8 cellular contexts compared by ENCODE assay signal in genomic region chr3:36843065-36844051, GRCh38.
A peak's percentile ranks its signal among the peaks of the same experiment; 100 is the strongest.
DNase-seq lines count a peak whose midpoint lies in the region; ATAC-seq and TF ChIP-seq lines count a peak whose summit lies in the region.

No MANE protein-coding gene starts in this region.

- H3K27ac Mint-ChIP-seq in T-helper 2 cell treated with Interferon-gamma antibody and Interleukin-4, amounts not matched to agents 5 μg/mL and 100 μg/mL, for 36 hours = peak overlapping the region; percentile 67

- peaks cover 3% of the 10 kb centered on the region for H3K27me3 Mint-ChIP-seq in T-helper 2 cell treated with Interferon-gamma antibody and Interleukin-4, amounts not matched to agents 5 μg/mL and 100 μg/mL, for 36 hours (ENCODE audit: low read depth)

- peak overlapping the region; percentile 47 for H3K4me3 Mint-ChIP-seq in T-helper 2 cell treated with Interferon-gamma antibody and Interleukin-4, amounts not matched to agents 5 μg/mL and 100 μg/mL, for 36 hours

- in situ Hi-C loops in T47D (cut with HindIII; ENCODE audit: low pct_unique_long_range_greater_than_20kb, low sequenced_read_pairs) = no loop called here

- H3K4me1 ChIP-seq in mucosa of descending colon (ENCODE audit: low read depth) (no peaks in the 10 kb centered on the region), aorta (ENCODE audit: control insufficient read depth in 1 of 2, insufficient read depth in 2 of 2, low read length in 2 of 2) (no peaks in the 10 kb centered on the region), sigmoid colon (no peaks in the 10 kb centered on the region)

- WGBS in aorta, 2 donors = 58 to 62% methylated on average over 4 of the region's 4 CpGs
- WGBS in sigmoid colon, 2 donors = 73 to 74% methylated on average over 4 of the region's 4 CpGs

- H3K27me3 ChIP-seq in aorta (ENCODE audit: control insufficient read depth in 1 of 2, insufficient read depth in 2 of 2, low read length in 1 of 2) (no peaks in the 10 kb centered on the region), sigmoid colon (no peaks in the 10 kb centered on the region)

- intact Hi-C loops in mucosa of descending colon (cut with DNase I, micrococcal nuclease) = no loop called here
- intact Hi-C loops in aorta (cut with DNase I) = no loop called here
- intact Hi-C loops in sigmoid colon (cut with DNase I) = no loop called here

- peaks cover 24% of the 10 kb centered on the region for H3K4me1 Mint-ChIP-seq in T-helper 2 cell treated with Interferon-gamma antibody and Interleukin-4, amounts not matched to agents 5 μg/mL and 100 μg/mL, for 36 hours (ENCODE audit: low read depth)

- TF ChIP-seq EP300 in sigmoid colon (IDR thresholded peaks at IDR 0.05) = no peak

- no peak for TF ChIP-seq POLR2A in sigmoid colon (IDR thresholded peaks at IDR 0.05)

- H3K27ac ChIP-seq in aorta (ENCODE audit: low read depth in 1 of 2, low read length in 2 of 2) (no peak overlapping the region), sigmoid colon (no peak overlapping the region)

- no peaks in the 10 kb centered on the region for H3K9me3 ChIP-seq in mucosa of descending colon
- peaks cover 1% of the 10 kb centered on the region for H3K9me3 ChIP-seq in aorta (ENCODE audit: control insufficient read depth, low read length)
- H3K9me3 ChIP-seq in sigmoid colon = no peaks in the 10 kb centered on the region

- H3K9me3 Mint-ChIP-seq in T-helper 2 cell treated with Interferon-gamma antibody and Interleukin-4, amounts not matched to agents 5 μg/mL and 100 μg/mL, for 36 hours = peaks cover 15% of the 10 kb centered on the region

- H3K4me3 ChIP-seq in mucosa of descending colon (no peak overlapping the region), aorta (ENCODE audit: low read length in 2 of 2) (no peak overlapping the region), sigmoid colon (no peak overlapping the region)

- no peak for TF ChIP-seq CTCF in mucosa of descending colon (IDR thresholded peaks at IDR 0.05)
- TF ChIP-seq CTCF in sigmoid colon (IDR thresholded peaks at IDR 0.05) = no peak

- peaks cover 64% of the 10 kb centered on the region for H3K36me3 Mint-ChIP-seq in T-helper 2 cell treated with Interferon-gamma antibody and Interleukin-4, amounts not matched to agents 5 μg/mL and 100 μg/mL, for 36 hours (ENCODE audit: low read depth)

- ATAC-seq in GM19395 (IDR thresholded peaks at IDR 0.05; ENCODE audit: unreplicated experiment) = peak; percentile 84
- peak; percentile 64 for ATAC-seq in HG03469 (IDR thresholded peaks at IDR 0.05; ENCODE audit: unreplicated experiment)
- peak; percentile 61 for ATAC-seq in mucosa of descending colon
- ATAC-seq in aorta (ENCODE audit: low FRiP score) = peak; percentile 42

- DNase-seq in D341Med (ENCODE audit: low spot score) (peak; percentile 61), T47D (ENCODE audit: low read depth in 1 of 2, low spot score in 1 of 2) (peak; percentile 13 to 70), mucosa of descending colon (peak in 1 of 3 donors; percentile 23), aorta (no peak), sigmoid colon (no peak)
- peak; percentile 46 for DNase-seq in T-helper 2 cell treated with Interferon-gamma antibody and Interleukin-4, amounts not matched to agents 5 μg/mL and 100 μg/mL, for 36 hours (ENCODE audit: low spot score)

- peaks cover 10% of the 10 kb centered on the region for H3K36me3 ChIP-seq in mucosa of descending colon (ENCODE audit: low read depth)
- peaks cover 7 to 22% of the 10 kb centered on the region in 2 donors for H3K36me3 ChIP-seq in aorta (ENCODE audit: control insufficient read depth in 1 of 2, insufficient read depth in 2 of 2, low read length in 1 of 2)
- H3K36me3 ChIP-seq in sigmoid colon = peaks cover 0 to 54% (median 31%) of the 10 kb centered on the region in 4 donors

Comparison
In these comparisons a context has a peak if more than half of its experiments do, and no peak if none do; other contexts are left out.
1. DNase-seq: peak in D341Med (single experiment), T-helper 2 cell treated with Interferon-gamma antibody and Interleukin-4, amounts not matched to agents 5 μg/mL and 100 μg/mL, for 36 hours (single experiment) and T47D (2 of 2); none in aorta (0 of 2) and sigmoid colon (single experiment).
2. Peak in every context shown above with its lines, with median percentiles within 50 percentile points of each other: ATAC-seq.